ENCODE assay signal across 29 cellular contexts in the genomic region with DNA sequence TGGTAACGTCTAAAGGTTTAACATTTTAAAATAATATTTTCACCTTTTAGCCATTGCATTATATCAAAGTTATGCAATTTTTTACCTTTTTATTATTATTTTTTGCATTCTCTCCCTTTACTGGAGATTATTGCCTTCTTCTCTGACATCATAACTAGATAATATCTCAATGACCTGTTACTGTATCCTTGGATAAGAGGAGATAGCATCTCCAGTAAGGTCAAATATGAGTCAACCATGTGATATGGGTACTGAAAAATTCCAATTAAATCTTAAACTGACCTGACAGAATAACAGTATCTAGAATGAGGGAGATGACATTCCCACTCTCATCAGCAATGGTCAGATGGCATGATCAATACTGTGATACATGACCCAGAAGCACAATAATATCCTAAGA.
"Had no signal": no experiment of that assay in that cellular context is flagged by ENCODE, and none has a peak within 500 bp of the region (broad histone marks: within the 10 kb centered on the region; RNA-seq: fewer than 3 reads in every experiment).

No MANE protein-coding gene starts in this region.

- ATAC-seq: left colon; left lung; lower lobe of right lung; naive thymus-derived CD8-positive, alpha-beta T cell; right cardiac atrium; stimulated activated memory B cell treated with anti-CD40 and anti-IgM and Interleukin-4, amounts not matched to agents 10 μg/mL and 1 μg/mL and 100 μg/mL, for 72 hours had no signal

- H3K9me3 Mint-ChIP-seq: immature natural killer cell had no signal

- H3K27me3 Mint-ChIP-seq: naive thymus-derived CD8-positive, alpha-beta T cell; stimulated activated memory B cell treated with anti-CD40 and anti-IgM and Interleukin-4, amounts not matched to agents 10 μg/mL and 1 μg/mL and 100 μg/mL, for 72 hours had no signal

- DNase-seq: hypothalamus; immature natural killer cell; kidney; left colon; left lung; lower lobe of right lung; mammary epithelial cell; mesenchymal stem cell; naive thymus-derived CD8-positive, alpha-beta T cell; nucleus accumbens; ovary; retina; right cardiac atrium; sigmoid colon; small intestine; spleen; stimulated activated CD4-positive, alpha-beta T cell treated with anti-CD3 and anti-CD28 coated beads, Interleukin-2, amount 100 ng/mL, for 48 hours; stimulated activated CD4-positive, alpha-beta T cell treated with anti-CD3 and anti-CD28 coated beads, Interleukin-4, amount 100 ng/mL, for 4 hours; stimulated activated CD8-positive, alpha-beta memory T cell treated with anti-CD3 and anti-CD28 coated beads, Interleukin-4, amount 100 ng/mL, for 48 hours; stimulated activated naive CD4-positive, alpha-beta T cell treated with Interleukin-2 at 50 U/mL for 16 hours; stomach; testis; thyroid gland; transverse colon; upper lobe of left lung had no signal

- H3K27ac Mint-ChIP-seq: immature natural killer cell; naive thymus-derived CD8-positive, alpha-beta T cell; nephron; stimulated activated memory B cell treated with anti-CD40 and anti-IgM and Interleukin-4, amounts not matched to agents 10 μg/mL and 1 μg/mL and 100 μg/mL, for 72 hours had no signal

- FAIRE-seq: islet of Langerhans had no signal

- H3K4me3 Mint-ChIP-seq: immature natural killer cell; naive thymus-derived CD8-positive, alpha-beta T cell; nephron; neural crest cell; stimulated activated memory B cell treated with anti-CD40 and anti-IgM and Interleukin-4, amounts not matched to agents 10 μg/mL and 1 μg/mL and 100 μg/mL, for 72 hours had no signal

- H3K4me1 Mint-ChIP-seq: nephron had no signal
